ENCODE assay signal across 8 cellular contexts in the genomic region with DNA sequence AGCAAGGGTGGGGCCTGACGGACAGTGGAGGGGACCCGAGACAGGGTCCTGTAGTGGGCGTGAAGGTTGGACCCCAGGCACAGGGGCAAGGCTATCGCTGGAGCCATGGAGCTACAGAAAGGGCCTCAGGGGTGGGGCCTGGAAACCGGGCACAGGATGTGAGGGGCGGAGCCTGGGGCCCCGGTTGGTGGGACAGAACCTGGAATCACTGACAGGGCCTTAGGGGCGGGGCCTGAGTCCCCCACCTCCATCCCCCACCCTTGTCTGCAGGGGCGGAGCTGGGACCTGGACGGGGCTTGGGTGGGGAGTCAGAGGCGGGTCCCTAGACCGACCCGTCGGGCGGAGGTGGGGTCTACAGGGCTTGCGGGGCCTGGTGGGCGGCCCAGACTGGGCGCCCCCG. TPM values are rescaled to one million over a fixed set of nuclear protein-coding genes. Genes with fewer than 3 reads are reported as not detected.
DNase-seq lines count a peak whose midpoint lies in the region; ATAC-seq and TF ChIP-seq lines count a peak whose summit lies in the region.

No MANE protein-coding gene starts in this region.

- peaks cover 0 to 1% (median 0%) of the 10 kb centered on the region in 8 donors for H3K9me3 Mint-ChIP-seq in CD4-positive, alpha-beta memory T cell

- intact Hi-C loops in HCT116 (cut with micrococcal nuclease): no loop called here
- intact Hi-C loops in head of caudate nucleus (cut with DNase I): no loop called here
- intact Hi-C loops in CD4-positive, alpha-beta memory T cell (cut with micrococcal nuclease): no loop called here

- H3K4me2 ChIP-seq in HCT116 (ENCODE audit: low read length) (no peak overlapping the region), parathyroid adenoma (ENCODE audit: low read length) (peak overlapping the region; percentile 70)

- RAD21 ChIA-PET in HCT116 (lab: Charles Lee; ENCODE audit: low non-redundant PET in 1 of 2, low total read pairs in 2 of 2, uncharacterized antibody in 2 of 2, unreplicated experiment in 2 of 2): no interaction called here

- H3K9ac ChIP-seq in HCT116 (ENCODE audit: low read length) (no peak overlapping the region), parathyroid adenoma (no peak overlapping the region)

- CTCF ChIA-PET in HCT116 (lab: Charles Lee): no interaction called here
- CTCF ChIA-PET in CD4-positive, alpha-beta memory T cell (lab: Charles Lee; ENCODE audit: partially characterized antibody): no interaction called here

- TF ChIP-seq RAD21 in HCT116 (IDR thresholded peaks at IDR 0.05; ENCODE audit: low read depth): no peak

- H3K27ac Mint-ChIP-seq in T-helper 17 cell: peak overlapping the region; percentile 53
- H3K27ac Mint-ChIP-seq in CD4-positive, alpha-beta memory T cell: no peak overlapping the region

- DNase-seq in HCT116 (ENCODE audit: low read depth, low spot score) (no peak), T-helper 17 cell (no peak), head of caudate nucleus (peak; percentile 19 to 75 (median 57)), T-helper 9 cell (no peak), SHP77 treated with DMSO at 0.1 percent for 48 hours (lab: John Stamatoyannopoulos, UW) (no peak), MV-4-11 (lab: John Stamatoyannopoulos, UW) (no peak)
- no peak for DNase-seq in CD4-positive, alpha-beta memory T cell

- POLR2A ChIA-PET in HCT116 (lab: Charles Lee): no interaction called here
- POLR2A ChIA-PET in CD4-positive, alpha-beta memory T cell (lab: Charles Lee; ENCODE audit: partially characterized antibody): interaction anchor here (0.5 to 4.1 kb wide), 8 partner anchors 9 to 53 kb away, joined by 3 to 22 read pairs (median 4); a partner anchor contains a TSS

- no TSS peak for BruUV-seq in HCT116 (replicated peaks; lab: Mats Ljungman, UMichigan)

- H3K4me3 Mint-ChIP-seq in T-helper 17 cell: peak overlapping the region; percentile 75
- peak overlapping the region in 1 of 8 donors; percentile 50 for H3K4me3 Mint-ChIP-seq in CD4-positive, alpha-beta memory T cell

- no peaks in the 10 kb centered on the region for H3K36me3 Mint-ChIP-seq in T-helper 17 cell (ENCODE audit: low read depth)
- H3K36me3 Mint-ChIP-seq in CD4-positive, alpha-beta memory T cell: peaks cover 10 to 25% of the 10 kb centered on the region in 2 donors

- peak; percentile 66 for ATAC-seq in HCT116
- no peak for ATAC-seq in T-helper 17 cell

- H3K4me1 Mint-ChIP-seq in T-helper 17 cell: peaks cover 24% of the 10 kb centered on the region
- peaks cover 11 to 50% (median 24%) of the 10 kb centered on the region in 4 donors for H3K4me1 Mint-ChIP-seq in CD4-positive, alpha-beta memory T cell

- H2AFZ ChIP-seq in HCT116 (ENCODE audit: low read depth, low read length, poor library complexity, severe bottlenecking): no peak overlapping the region
- H2AFZ ChIP-seq in parathyroid adenoma: no peak overlapping the region

- no peak for TF ChIP-seq POLR2A in HCT116 (IDR thresholded peaks at IDR 0.05; ENCODE audit: borderline replicate concordance, extremely low read depth, insufficient read depth, insufficient read length)

- H3K9me3 ChIP-seq in HCT116 (ENCODE audit: control insufficient read depth in 1 of 2, insufficient read depth in 1 of 2, low read depth in 1 of 2, low read length in 2 of 2) (no peaks in the 10 kb centered on the region), T-helper 17 cell (ENCODE audit: control insufficient read depth, low read length, poor library complexity, severe bottlenecking) (no peaks in the 10 kb centered on the region), parathyroid adenoma (ENCODE audit: control insufficient read depth, low read length) (no peaks in the 10 kb centered on the region)
- H3K9me3 ChIP-seq in CD4-positive, alpha-beta memory T cell (ENCODE audit: control insufficient read depth in 1 of 2, low read length in 2 of 2): no peaks in the 10 kb centered on the region

- H3K9me2 ChIP-seq in HCT116 (ENCODE audit: insufficient read depth): no peaks in the 10 kb centered on the region

- H3K36me3 ChIP-seq in HCT116 (ENCODE audit: control insufficient read depth in 1 of 2, insufficient read depth in 2 of 2, low read length in 2 of 2): no peaks in the 10 kb centered on the region; a peak in 1 of 4 replicates
- H3K36me3 ChIP-seq in parathyroid adenoma (ENCODE audit: control insufficient read depth, insufficient read depth, low read length): no peaks in the 10 kb centered on the region
- no peaks in the 10 kb centered on the region for H3K36me3 ChIP-seq in CD4-positive, alpha-beta memory T cell (ENCODE audit: insufficient read depth, low read length)

- H3K79me2 ChIP-seq in HCT116 (ENCODE audit: insufficient read depth, low read length): no peaks in the 10 kb centered on the region
- peaks cover 3% of the 10 kb centered on the region for H3K79me2 ChIP-seq in parathyroid adenoma

- H3K4me1 ChIP-seq in HCT116 (ENCODE audit: control insufficient read depth in 1 of 2, insufficient read depth in 2 of 2, low read length in 2 of 2) (peaks cover 0 to 10% of the 10 kb centered on the region in 2 experiments; a peak in 3 of 4 replicates), parathyroid adenoma (peaks cover 45% of the 10 kb centered on the region)
- H3K4me1 ChIP-seq in CD4-positive, alpha-beta memory T cell (ENCODE audit: insufficient read depth, low read length): peaks cover 26% of the 10 kb centered on the region

- TF ChIP-seq CTCF in HCT116 (IDR thresholded peaks at IDR 0.05 in 2 of 3, conservative IDR thresholded peaks at IDR 0.05 in 1 of 3; ENCODE audit: borderline replicate concordance in 1 of 3, insufficient read depth in 1 of 3, low read depth in 2 of 3, low read length in 2 of 3): no peak
- no peak for TF ChIP-seq CTCF in parathyroid adenoma (IDR thresholded peaks at IDR 0.05)

- no peaks in the 10 kb centered on the region for H3K27me3 Mint-ChIP-seq in T-helper 17 cell
- no peaks in the 10 kb centered on the region for H3K27me3 Mint-ChIP-seq in CD4-positive, alpha-beta memory T cell

- H3K4me3 ChIP-seq in HCT116 (replicated peaks in 1 of 2; ENCODE audit: low read depth in 1 of 2, low read length in 2 of 2) (no peak overlapping the region), parathyroid adenoma (ENCODE audit: low read depth, low read length) (no peak overlapping the region)
- H3K4me3 ChIP-seq in CD4-positive, alpha-beta memory T cell (ENCODE audit: low read length in 2 of 2): no peak overlapping the region

- no peaks in the 10 kb centered on the region for H3K27me3 ChIP-seq in HCT116 (ENCODE audit: insufficient read depth, low read length)
- H3K27me3 ChIP-seq in parathyroid adenoma (ENCODE audit: control insufficient read depth, insufficient read depth, low read length): no peaks in the 10 kb centered on the region
- H3K27me3 ChIP-seq in CD4-positive, alpha-beta memory T cell (ENCODE audit: insufficient read depth, low read length): no peaks in the 10 kb centered on the region

- H4K20me1 ChIP-seq in HCT116 (ENCODE audit: insufficient read depth): no peaks in the 10 kb centered on the region

- no peak overlapping the region for H3K27ac ChIP-seq in HCT116 (ENCODE audit: low read depth, low read length)
- H3K27ac ChIP-seq in parathyroid adenoma: no peak overlapping the region
- H3K27ac ChIP-seq in CD4-positive, alpha-beta memory T cell (ENCODE audit: low read depth, low read length): no peak overlapping the region

TF ChIP-seq in HCT116, 20 proteins besides CTCF, POLR2A, EP300 and RAD21:
- TF ChIP-seq ELF1 (IDR thresholded peaks at IDR 0.05; ENCODE audit: borderline replicate concordance, low read depth): no peak
- no peak for TF ChIP-seq CBX3 (IDR thresholded peaks at IDR 0.05; ENCODE audit: low read depth)

RNA-seq across cellular contexts. Expression of a gene that starts 26.0 kb away (rescaled TPM):
- total RNA-seq in HCT116 (2021; ENCODE audit: unreplicated experiment) (46.2 TPM), T-helper 17 cell (10 to 100 TPM; 88.2 to 95.8 TPM)
- polyA plus RNA-seq in HCT116 (2012): 54.9 and 57.5 TPM in 2 replicates
- total RNA-seq in CD4-positive, alpha-beta memory T cell: 10 to 100 TPM; 92.9 to 96.7 TPM
- polyA plus RNA-seq in CD4-positive, alpha-beta memory T cell: 1 to 10 TPM; 4.9 to 7.2 TPM

RNA-seq across cellular contexts. Expression of a gene that starts 27.8 kb away (rescaled TPM):
- total RNA-seq in HCT116 (2021; ENCODE audit: unreplicated experiment): 16.3 TPM
- polyA plus RNA-seq in HCT116 (2012): 10.5 and 15.3 TPM in 2 replicates
- total RNA-seq in T-helper 17 cell: 10 to 100 TPM; 23.3 to 24.7 TPM
- 10 to 100 TPM; 17.4 to 17.8 TPM for total RNA-seq in CD4-positive, alpha-beta memory T cell
- 1 to 10 TPM in 1 of 2 donors, not detected in 1; 2.5 TPM for polyA plus RNA-seq in CD4-positive, alpha-beta memory T cell

RNA-seq across cellular contexts. Expression of a gene that starts 40.1 kb away (rescaled TPM):
- total RNA-seq in HCT116 (2021; ENCODE audit: unreplicated experiment): 0.71 TPM
- polyA plus RNA-seq in HCT116 (2012): 0.61 and 0.98 TPM in 2 replicates
- total RNA-seq in T-helper 17 cell: under 1 TPM in 1 of 2 donors, not detected in 1; 0.31 TPM
- not detected for total RNA-seq in CD4-positive, alpha-beta memory T cell
- polyA plus RNA-seq in CD4-positive, alpha-beta memory T cell: not detected

RNA-seq across cellular contexts. Expression of a gene that starts 49.6 kb away (rescaled TPM):
- total RNA-seq in HCT116 (2021; ENCODE audit: unreplicated experiment) (not detected), T-helper 17 cell (not detected)
- polyA plus RNA-seq in HCT116 (2012): not detected in 2 replicates
- not detected for total RNA-seq in CD4-positive, alpha-beta memory T cell
- polyA plus RNA-seq in CD4-positive, alpha-beta memory T cell: under 1 TPM in 1 of 2 donors, not detected in 1; 0.41 TPM

RNA-seq across cellular contexts. Expression of a gene that starts 53.3 kb away (rescaled TPM):
- total RNA-seq in HCT116 (2021; ENCODE audit: unreplicated experiment): 18.3 TPM
- polyA plus RNA-seq in HCT116 (2012): 13.6 and 17.7 TPM in 2 replicates
- total RNA-seq in T-helper 17 cell: 10 to 100 TPM; 39.6 to 51.6 TPM
- 10 to 100 TPM; 74.3 to 76.2 TPM for total RNA-seq in CD4-positive, alpha-beta memory T cell
- 100 to 1,000 TPM; 101 to 104 TPM for polyA plus RNA-seq in CD4-positive, alpha-beta memory T cell

Comparison
In these comparisons a context has a peak if more than half of its experiments do, and no peak if none do; other contexts are left out.
1. DNase-seq: peak in head of caudate nucleus (42 of 42); none in HCT116 (single experiment), T-helper 17 cell (0 of 3), T-helper 9 cell (single experiment), SHP77 treated with DMSO at 0.1 percent for 48 hours (single experiment), CD4-positive, alpha-beta memory T cell (0 of 5) and MV-4-11 (single experiment).